ENCODE assay signal across 15 cellular contexts in genomic region chr1:6456800-6457466, GRCh38. TPM values are rescaled to one million over a fixed set of nuclear protein-coding genes. Genes with fewer than 3 reads are reported as not detected.
"Had no signal": no experiment of that assay in that cellular context is flagged by ENCODE, and none has a peak within 500 bp of the region (broad histone marks: within the 10 kb centered on the region; RNA-seq: fewer than 3 reads in every experiment).

No MANE protein-coding gene starts in this region.

- H3K4me3 ChIP-seq: colonic mucosa, gastrocnemius medialis, ovary, upper lobe of right lung had no signal

- DNase-seq: activated CD4-positive, alpha-beta T cell treated with anti-CD3 and anti-CD28 coated beads, Interleukin-2, amount 50 U/mL, for 1 hour; activated effector memory CD4-positive, alpha-beta T cell treated with Interleukin-2 at 50 U/mL for 16 hours; activated T-cell treated with anti-CD3 and anti-CD28 coated beads, Interleukin-2, amount 50 U/mL, for 1 hour; colonic mucosa; gastrocnemius medialis; islet precursor cell; ovary; stimulated activated CD4-positive, alpha-beta T cell treated with anti-CD3 and anti-CD28 coated beads, Interleukin-2, amount 100 ng/mL, for 48 hours; stimulated activated naive CD4-positive, alpha-beta T cell treated with Interleukin-2 at 50 U/mL for 16 hours; T-helper 2 cell; upper lobe of right lung had no signal

- H3K27ac ChIP-seq: colonic mucosa, gastrocnemius medialis, ovary, upper lobe of right lung had no signal

- H3K27me3 ChIP-seq: ovary had no signal

- H3K36me3 ChIP-seq: colonic mucosa, gastrocnemius medialis, ovary, upper lobe of right lung had no signal

- H3K9me3 ChIP-seq: colonic mucosa, gastrocnemius medialis, ovary, upper lobe of right lung had no signal

- ATAC-seq: gastrocnemius medialis, left lobe of liver, upper lobe of right lung had no signal

- H3K4me1 ChIP-seq: colonic mucosa had no signal

RNA-seq across cellular contexts. Expression of gene ESPN, which starts 32.4 kb away (rescaled TPM):
- polyA plus RNA-seq: neural cell had no signal

RNA-seq across cellular contexts. Expression of gene HES2, which starts 37.2 kb away (rescaled TPM):
- total RNA-seq: cardiac septum, temporal lobe had no signal
- polyA plus RNA-seq: neural cell, ovary had no signal
